12 cellular contexts compared by ENCODE assay signal in the genomic region with DNA sequence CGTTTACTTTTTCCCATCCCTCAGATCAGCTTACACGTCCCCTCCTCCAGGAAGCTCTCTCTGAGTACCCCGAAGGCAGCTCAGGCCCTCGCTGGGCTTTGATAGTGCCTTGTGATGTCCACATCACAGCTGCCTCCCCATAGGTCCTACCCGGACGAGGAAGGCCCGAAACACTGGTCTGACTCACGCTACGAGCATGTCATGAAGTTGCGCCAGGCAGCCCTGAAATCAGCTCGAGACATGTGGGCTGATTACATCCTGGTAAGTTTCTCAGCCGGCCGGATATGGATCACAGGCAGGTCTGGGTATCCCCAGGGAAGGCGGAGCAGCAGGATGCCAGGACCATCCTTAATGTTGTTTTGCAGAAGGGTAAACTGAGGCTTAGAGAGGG. TPM values are rescaled to one million over a fixed set of nuclear protein-coding genes. Genes with fewer than 3 reads are reported as not detected.
DNase-seq lines count a peak whose midpoint lies in the region; TF ChIP-seq lines count a peak whose summit lies in the region.
"Had no signal": no experiment of that assay in that cellular context is flagged by ENCODE, and none has a peak within 500 bp of the region (broad histone marks: within the 10 kb centered on the region; RNA-seq: fewer than 3 reads in every experiment).

No MANE protein-coding gene starts in this region.

- peaks cover 58% of the 10 kb centered on the region for H3K79me2 ChIP-seq in osteoblast (ENCODE audit: insufficient read depth, low read length)

- H3K9me3 Mint-ChIP-seq in CD14-positive monocyte = peaks cover 0 to 2% (median 0%) of the 10 kb centered on the region in 7 donors
- H3K9me3 Mint-ChIP-seq: activated T-helper 17 cell treated with anti-CD3 and anti-CD28 coated beads, Interleukin-2, amount 50 U/mL, for 72 hours; effector memory CD8-positive, alpha-beta T cell had no signal

- peaks cover 26% of the 10 kb centered on the region for H3K4me1 ChIP-seq in osteoblast (ENCODE audit: insufficient read depth, low read length)

- peaks cover 52% of the 10 kb centered on the region for H3K4me1 Mint-ChIP-seq in CD14-positive monocyte

- H3K27ac Mint-ChIP-seq in CD14-positive monocyte = peak overlapping the region; percentile 96 to 100 (median 98)
- H3K27ac Mint-ChIP-seq: activated T-helper 17 cell treated with anti-CD3 and anti-CD28 coated beads, Interleukin-2, amount 50 U/mL, for 72 hours; T-helper 17 cell had no signal

- peaks cover 51% of the 10 kb centered on the region for H3K36me3 ChIP-seq in osteoblast (ENCODE audit: insufficient read depth, low read length)

- no peak overlapping the region for H3K4me2 ChIP-seq in osteoblast (ENCODE audit: insufficient read depth, low read length)

- H3K9me3 ChIP-seq in osteoblast (ENCODE audit: low read depth, low read length) = no peaks in the 10 kb centered on the region

- no peaks in the 10 kb centered on the region for H4K20me1 ChIP-seq in osteoblast (ENCODE audit: insufficient read depth, low read length)

- H3K27me3 Mint-ChIP-seq in CD14-positive monocyte (ENCODE audit: low read depth in 3 of 3) = peaks cover 0 to 4% (median 1%) of the 10 kb centered on the region in 3 donors
- H3K27me3 Mint-ChIP-seq: activated T-helper 17 cell treated with anti-CD3 and anti-CD28 coated beads, Interleukin-2, amount 50 U/mL, for 72 hours; effector memory CD8-positive, alpha-beta T cell; T-helper 17 cell had no signal

- peak overlapping the region; percentile 20 to 76 for H3K4me3 Mint-ChIP-seq in CD14-positive monocyte
- H3K4me3 Mint-ChIP-seq: activated T-helper 17 cell treated with anti-CD3 and anti-CD28 coated beads, Interleukin-2, amount 50 U/mL, for 72 hours; effector memory CD8-positive, alpha-beta T cell; T-helper 17 cell had no signal

- H3K4me3 ChIP-seq in fibroblast of mammary gland (ENCODE audit: control insufficient read depth, low read depth, low read length) (no peak overlapping the region), osteoblast (ENCODE audit: insufficient read depth, low read length) (no peak overlapping the region)

- H3K27ac ChIP-seq in osteoblast (ENCODE audit: low read depth, low read length) = peak overlapping the region; percentile 93

- peaks cover 36 to 62% of the 10 kb centered on the region in 2 donors for H3K36me3 Mint-ChIP-seq in CD14-positive monocyte

- DNase-seq in CD14-positive monocyte (ENCODE audit: low spot score) = peak; percentile 92
- DNase-seq in RPMI7951 (ENCODE audit: low read depth) = peak; percentile 79
- DNase-seq in fibroblast of mammary gland (ENCODE audit: low read depth) = peak; percentile 97
- peak; percentile 98 for DNase-seq in osteoblast (ENCODE audit: insufficient read length, low spot score, missing footprints)
- no peak for DNase-seq in stimulated activated CD4-positive, alpha-beta T cell treated with anti-CD3 and anti-CD28 coated beads, Interleukin-15, amount 100 ng/mL, for 24 hours
- no peak for DNase-seq in T-helper 1 cell
- no peak for DNase-seq in GDM1 (lab: John Stamatoyannopoulos, UW)
- DNase-seq in cerebellar nuclear complex (lab: John Stamatoyannopoulos, UW) = no peak
- DNase-seq: effector memory CD8-positive, alpha-beta T cell; NCI-H2227 treated with DMSO at 0.1 percent for 48 hours; T-helper 17 cell had no signal

- H3K27me3 ChIP-seq in osteoblast (ENCODE audit: insufficient read depth, low read length) = no peaks in the 10 kb centered on the region

- TF ChIP-seq CTCF in CD14-positive monocyte (IDR thresholded peaks at IDR 0.05) (no peak), fibroblast of mammary gland (conservative IDR thresholded peaks at IDR 0.05; ENCODE audit: control insufficient read depth, insufficient read depth, low read depth, low read length) (no peak), osteoblast (IDR thresholded peaks at IDR 0.05; ENCODE audit: extremely low read depth, low read depth, low read length) (no peak)

- H2AFZ ChIP-seq in osteoblast (ENCODE audit: low read length) = peak overlapping the region; percentile 64

- intact Hi-C loops in CD14-positive monocyte (cut with micrococcal nuclease) = loop anchor here in 1 of 2 donors (2.0 kb wide), 1 partner anchor 19 kb away; no protein-coding TSS in a partner anchor

RNA-seq across cellular contexts. Expression of gene COLGALT1, which starts 4.8 kb away (rescaled TPM):
- polyA plus RNA-seq in CD14-positive monocyte = 10 to 100 TPM; 66.8 to 68.8 TPM
- total RNA-seq in RPMI7951 (2014; rRNA removed; shearing (Covaris generic)) = 90.8 and 101 TPM in 2 replicates
- total RNA-seq in osteoblast = 106 and 108 TPM in 2 replicates

RNA-seq across cellular contexts. Expression of gene PGLS, which starts 48.8 kb away (rescaled TPM):
- polyA plus RNA-seq in CD14-positive monocyte = 100 to 1,000 TPM; 141 to 158 TPM
- 52.7 and 66.8 TPM in 2 replicates for total RNA-seq in RPMI7951 (2014; rRNA removed; shearing (Covaris generic))
- 84.6 and 98.1 TPM in 2 replicates for total RNA-seq in osteoblast

Comparison
In these comparisons a context has a peak if more than half of its experiments do, and no peak if none do; other contexts are left out.
1. DNase-seq: peak in CD14-positive monocyte (single experiment), RPMI7951 (single experiment), fibroblast of mammary gland (single experiment) and osteoblast (single experiment); none in stimulated activated CD4-positive, alpha-beta T cell treated with anti-CD3 and anti-CD28 coated beads, Interleukin-15, amount 100 ng/mL, for 24 hours (single experiment), T-helper 1 cell (0 of 5), GDM1 (single experiment) and cerebellar nuclear complex (0 of 2).